10 cellular contexts compared by ENCODE assay signal in genomic region chr15:89034305-89034704, GRCh38. TPM values are rescaled to one million over a fixed set of nuclear protein-coding genes. Genes with fewer than 3 reads are reported as not detected.
DNase-seq lines count a peak whose midpoint lies in the region; ATAC-seq and TF ChIP-seq lines count a peak whose summit lies in the region.
"Had no signal": no experiment of that assay in that cellular context is flagged by ENCODE, and none has a peak within 500 bp of the region (broad histone marks: within the 10 kb centered on the region; RNA-seq: fewer than 3 reads in every experiment).

No MANE protein-coding gene starts in this region.

- H3K4me3 Mint-ChIP-seq in brain: no peak overlapping the region

- H3K4me1 Mint-ChIP-seq in brain: no peaks in the 10 kb centered on the region

- peak; percentile 54 to 57 for TF ChIP-seq CTCF in brain (conservative IDR thresholded peaks at IDR 0.05)

- H3K36me3 Mint-ChIP-seq in brain: no peaks in the 10 kb centered on the region

- H3K9me3 Mint-ChIP-seq in brain: peaks cover 0 to 7% (median 0%) of the 10 kb centered on the region in 5 experiments

- no peak for ATAC-seq in GM19463 (IDR thresholded peaks at IDR 0.05; ENCODE audit: unreplicated experiment)
- no peak for ATAC-seq in GM19467 (IDR thresholded peaks at IDR 0.05; ENCODE audit: unreplicated experiment)

- DNase-seq in NCI-H748 (lab: John Stamatoyannopoulos, UW; ENCODE audit: unreplicated experiment): peak; percentile 4
- no peak for DNase-seq in NCI-H748 treated with DMSO at 0.1 percent for 48 hours (lab: John Stamatoyannopoulos, UW)
- DNase-seq in Kasumi-1 (lab: John Stamatoyannopoulos, UW): peak; percentile 12 to 18
- DNase-seq in renal cortical epithelial cell (ENCODE audit: low read depth): peak; percentile 23
- DNase-seq in DMS153 (lab: John Stamatoyannopoulos, UW): no peak
- DNase-seq: central memory CD4-positive, alpha-beta T cell; NCI-H524 treated with DMSO at 0.1 percent for 48 hours had no signal

- peaks cover 7% of the 10 kb centered on the region for H3K27me3 Mint-ChIP-seq in brain

- no peak overlapping the region for H3K27ac Mint-ChIP-seq in brain

RNA-seq across cellular contexts. Expression of gene ABHD2, which starts 54.0 kb away (rescaled TPM):
- polyA plus RNA-seq in brain (ENCODE audit: insufficient read depth, low read depth, low replicate concordance): 82.7 TPM
- total RNA-seq in renal cortical epithelial cell: 78.7 and 82.1 TPM in 2 replicates

Comparison
In these comparisons a context has a peak if more than half of its experiments do, and no peak if none do; other contexts are left out.
1. DNase-seq: peak in NCI-H748 (single experiment), Kasumi-1 (2 of 2) and renal cortical epithelial cell (single experiment); none in NCI-H748 treated with DMSO at 0.1 percent for 48 hours (single experiment) and DMS153 (single experiment).